Comparison of ENCODE assay signal across 9 cellular contexts in the genomic region with DNA sequence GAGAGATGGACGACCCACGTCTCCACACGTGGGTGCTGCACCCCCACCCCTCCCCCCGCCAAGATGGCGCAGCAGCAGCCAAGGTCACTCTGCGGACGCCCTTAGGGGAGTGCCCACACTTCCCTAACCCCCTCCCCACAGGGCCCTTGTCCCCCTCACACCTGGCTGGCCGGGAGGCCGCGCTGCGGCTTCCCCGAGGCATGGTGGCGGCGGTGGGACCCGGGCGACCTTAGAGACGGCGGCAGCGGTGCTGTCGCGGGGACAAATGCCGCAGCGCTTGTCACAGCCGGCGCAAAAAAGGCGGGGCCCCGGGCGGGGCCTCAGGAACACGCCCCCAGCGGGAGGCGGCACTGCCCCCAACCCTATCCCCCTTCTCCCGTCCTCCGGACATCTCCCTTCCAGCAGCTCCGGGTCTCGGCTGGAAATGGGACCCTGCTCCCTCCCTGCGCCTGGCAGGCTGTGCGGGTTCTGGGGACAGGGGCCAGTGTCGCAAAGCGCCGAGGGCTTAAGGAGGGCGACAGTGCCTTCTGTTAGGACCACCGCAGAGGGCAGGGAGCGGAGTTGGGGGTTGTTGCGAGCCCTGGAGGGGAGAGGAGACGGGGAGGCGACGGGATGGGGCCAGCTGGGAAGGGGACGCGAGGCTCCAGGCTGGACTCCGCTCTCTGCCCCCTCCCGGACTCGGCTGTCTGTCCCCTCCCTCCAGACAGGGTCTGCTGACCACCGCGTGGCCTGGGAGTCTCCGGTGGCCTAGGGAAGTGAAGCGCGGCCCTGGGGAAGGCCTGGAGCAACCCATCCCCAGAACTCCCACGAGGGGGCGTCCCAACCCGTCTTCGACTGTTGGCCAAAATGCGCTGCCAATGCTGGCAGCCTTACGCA. TPM values are rescaled to one million over a fixed set of nuclear protein-coding genes. Genes with fewer than 3 reads are reported as not detected.
A peak's percentile ranks its signal among the peaks of the same experiment; 100 is the strongest.
DNase-seq lines count a peak whose midpoint lies in the region; ATAC-seq, FAIRE-seq and TF ChIP-seq lines count a peak whose summit lies in the region.
"Had no signal": no experiment of that assay in that cellular context is flagged by ENCODE, and none has a peak within 500 bp of the region (broad histone marks: within the 10 kb centered on the region; RNA-seq: fewer than 3 reads in every experiment).

CHCHD10 (minus strand) TSS at position 300 of the 876 bp plus-strand sequence; CDS start at position 202, 98 bp downstream.

- peak within 1 kb of the TSS in 2 of 3 donors; percentile 31 to 54 for H3K27ac Mint-ChIP-seq in CD4-positive, CD25-positive, alpha-beta regulatory T cell
- H3K27ac Mint-ChIP-seq in astrocyte (ENCODE audit: unreplicated experiment) = peak within 1 kb of the TSS; percentile 41

- H3K79me2 ChIP-seq in astrocyte (ENCODE audit: insufficient read depth, low read length) = no peaks in the 10 kb centered on the region

- peak within 1 kb of the TSS; percentile 53 for H3K4me3 ChIP-seq in CD4-positive, CD25-positive, alpha-beta regulatory T cell (ENCODE audit: low read depth, low read length)
- H3K4me3 ChIP-seq in astrocyte (ENCODE audit: insufficient read depth, low read depth, low read length) = peak within 1 kb of the TSS; percentile 72
- H3K4me3 ChIP-seq in retinal pigment epithelial cell (ENCODE audit: low read length) = peak within 1 kb of the TSS; percentile 64

- H3K36me3 ChIP-seq in CD4-positive, CD25-positive, alpha-beta regulatory T cell (ENCODE audit: control insufficient read depth, insufficient read depth, low read length) = no peaks in the 10 kb centered on the region
- H3K36me3 ChIP-seq in astrocyte (ENCODE audit: insufficient read depth, low read length) = no peaks in the 10 kb centered on the region

- peaks cover 5% of the 10 kb centered on the region for H4K20me1 ChIP-seq in astrocyte (ENCODE audit: insufficient read depth, low read length)

- no peaks in the 10 kb centered on the region for H3K36me3 Mint-ChIP-seq in CD4-positive, CD25-positive, alpha-beta regulatory T cell
- no peaks in the 10 kb centered on the region for H3K36me3 Mint-ChIP-seq in astrocyte (ENCODE audit: low read depth, unreplicated experiment)

- no peaks in the 10 kb centered on the region for H3K27me3 ChIP-seq in CD4-positive, CD25-positive, alpha-beta regulatory T cell (ENCODE audit: control insufficient read depth, insufficient read depth, low read length)
- no peaks in the 10 kb centered on the region for H3K27me3 ChIP-seq in astrocyte (ENCODE audit: insufficient read depth, low read length)

- TF ChIP-seq CTCF in astrocyte (IDR thresholded peaks at IDR 0.05; ENCODE audit: insufficient read depth, low read depth, low read length) (peak; percentile 45), retinal pigment epithelial cell (conservative IDR thresholded peaks at IDR 0.05; ENCODE audit: low read depth, low read length) (peak; percentile 80)

- peak within 1 kb of the TSS; percentile 81 for H3K9ac ChIP-seq in astrocyte (ENCODE audit: low read length)

- FAIRE-seq in astrocyte (lab: Jason Lieb, UNC) = no peak
- FAIRE-seq: endometrium had no signal

- peak within 1 kb of the TSS; percentile 81 to 88 (median 84) for H3K4me3 Mint-ChIP-seq in CD4-positive, CD25-positive, alpha-beta regulatory T cell
- peak within 1 kb of the TSS; percentile 82 for H3K4me3 Mint-ChIP-seq in astrocyte (ENCODE audit: unreplicated experiment)

- H2AFZ ChIP-seq in astrocyte (ENCODE audit: low read depth, low read length) = peak within 1 kb of the TSS; percentile 99

- peaks cover 43% of the 10 kb centered on the region for H3K4me1 ChIP-seq in CD4-positive, CD25-positive, alpha-beta regulatory T cell (ENCODE audit: control insufficient read depth, insufficient read depth, low read length, poor library complexity, severe bottlenecking)
- H3K4me1 ChIP-seq in astrocyte (ENCODE audit: insufficient read depth, low read length) = peaks cover 16% of the 10 kb centered on the region

- peaks cover 9% of the 10 kb centered on the region for H3K27me3 Mint-ChIP-seq in CD4-positive, CD25-positive, alpha-beta regulatory T cell
- no peaks in the 10 kb centered on the region for H3K27me3 Mint-ChIP-seq in astrocyte (ENCODE audit: low read depth, unreplicated experiment)

- peak within 1 kb of the TSS; percentile 100 for H3K4me2 ChIP-seq in astrocyte (ENCODE audit: low read length)

- ATAC-seq in CD4-positive, CD25-positive, alpha-beta regulatory T cell (ENCODE audit: low read depth in 2 of 2) = peak; percentile 68 to 70
- ATAC-seq in GM19463 (IDR thresholded peaks at IDR 0.05; ENCODE audit: unreplicated experiment) = peak; percentile 51
- ATAC-seq in GM21447 (IDR thresholded peaks at IDR 0.05; ENCODE audit: unreplicated experiment) = no peak

- H3K9me3 ChIP-seq in CD4-positive, CD25-positive, alpha-beta regulatory T cell (ENCODE audit: control insufficient read depth in 2 of 2, low read length in 2 of 2) = no peaks in the 10 kb centered on the region
- no peaks in the 10 kb centered on the region for H3K9me3 ChIP-seq in astrocyte (ENCODE audit: insufficient read depth, low read depth, low read length)

- peaks cover 0 to 45% (median 7%) of the 10 kb centered on the region in 4 donors for H3K4me1 Mint-ChIP-seq in CD4-positive, CD25-positive, alpha-beta regulatory T cell
- H3K4me1 Mint-ChIP-seq in astrocyte (ENCODE audit: low read depth, unreplicated experiment) = peaks cover 6% of the 10 kb centered on the region

- DNase-seq in CD4-positive, CD25-positive, alpha-beta regulatory T cell = peak; percentile 69 to 82 (median 71)
- DNase-seq in NCI-H1092 (lab: John Stamatoyannopoulos, UW) (peak; percentile 65), T-helper 22 cell (ENCODE audit: low read depth) (peak; percentile 52), astrocyte (ENCODE audit: low read depth) (no peak), hippocampal formation (lab: John Stamatoyannopoulos, UW) (peak; percentile 73 to 86), retinal pigment epithelial cell (ENCODE audit: low read depth) (no peak)

- H3K9me3 Mint-ChIP-seq in CD4-positive, CD25-positive, alpha-beta regulatory T cell = no peaks in the 10 kb centered on the region
- H3K9me3 Mint-ChIP-seq in astrocyte (ENCODE audit: unreplicated experiment) = no peaks in the 10 kb centered on the region

- H3K27ac ChIP-seq in CD4-positive, CD25-positive, alpha-beta regulatory T cell (ENCODE audit: insufficient read depth, low read length, poor library complexity, severe bottlenecking) = peak within 1 kb of the TSS; percentile 23
- no peak within 1 kb of the TSS for H3K27ac ChIP-seq in astrocyte (ENCODE audit: low read depth, low read length)

RNA-seq across cellular contexts. Expression of gene CHCHD10, which starts in this region (rescaled TPM):
- total RNA-seq in CD4-positive, CD25-positive, alpha-beta regulatory T cell = 30.6 TPM
- 10 to 100 TPM; 16.3 to 31.7 (median 19.8) TPM for polyA plus RNA-seq in CD4-positive, CD25-positive, alpha-beta regulatory T cell
- 60.9 and 70.5 TPM in 2 replicates for total RNA-seq in astrocyte

Comparison
In these comparisons a context has a peak if more than half of its experiments do, and no peak if none do; other contexts are left out.
1. DNase-seq: peak in CD4-positive, CD25-positive, alpha-beta regulatory T cell (3 of 3), NCI-H1092 (single experiment), T-helper 22 cell (single experiment) and hippocampal formation (2 of 2); none in astrocyte (single experiment) and retinal pigment epithelial cell (single experiment).
2. Peak in every context shown above with its lines, with median percentiles within 50 percentile points of each other: H3K4me3 ChIP-seq.